In genomic region chr9:129549139-129549538, GRCh38 we compare ENCODE assay signal across 11 cellular contexts.
A peak's percentile ranks its signal among the peaks of the same experiment; 100 is the strongest.
DNase-seq lines count a peak whose midpoint lies in the region; ATAC-seq and TF ChIP-seq lines count a peak whose summit lies in the region.
"Had no signal": no experiment of that assay in that cellular context is flagged by ENCODE, and none has a peak within 500 bp of the region (broad histone marks: within the 10 kb centered on the region; RNA-seq: fewer than 3 reads in every experiment).

No MANE protein-coding gene starts in this region.

- H3K27me3 ChIP-seq in mammary epithelial cell (ENCODE audit: insufficient read depth, low read length) (peaks cover 5% of the 10 kb centered on the region), neural progenitor cell (peaks cover 7% of the 10 kb centered on the region), aorta (ENCODE audit: control insufficient read depth in 1 of 2, insufficient read depth in 2 of 2, low read length in 1 of 2) (no peaks in the 10 kb centered on the region)

- H3K9me3 ChIP-seq in mammary epithelial cell (replicated peaks; ENCODE audit: insufficient read depth, low read length) (no peaks in the 10 kb centered on the region), neural progenitor cell (ENCODE audit: low read depth) (no peaks in the 10 kb centered on the region), aorta (ENCODE audit: control insufficient read depth, low read length) (no peaks in the 10 kb centered on the region)
- H3K9me3 ChIP-seq: SK-N-SH had no signal

- H2AFZ ChIP-seq in mammary epithelial cell (ENCODE audit: low read depth, low read length): no peak overlapping the region
- H2AFZ ChIP-seq in neural progenitor cell (replicated peaks): no peak overlapping the region

- 96% methylated on average over 7 of the region's 7 CpGs for WGBS in mammary epithelial cell (ENCODE audit: low coverage, missing lambda C conversion rate)
- 73% methylated on average over 7 of the region's 7 CpGs for WGBS in aorta, 2 donors

- H3K27ac ChIP-seq in mammary epithelial cell (ENCODE audit: insufficient read depth, low read depth, low read length) (no peak overlapping the region), neural progenitor cell (no peak overlapping the region), aorta (ENCODE audit: low read depth in 1 of 2, low read length in 2 of 2) (peak overlapping the region in 1 of 2 donors; percentile 95)

- intact Hi-C loops in MCF 10A (cut with micrococcal nuclease): no loop called here
- intact Hi-C loops in mammary epithelial cell (cut with micrococcal nuclease): no loop called here
- intact Hi-C loops in aorta (cut with DNase I): loop anchor here (2.0 to 10.0 kb wide), 3 partner anchors 47 to 56 kb away; no protein-coding TSS in a partner anchor

- no peak for TF ChIP-seq CTCF in MCF 10A (IDR thresholded peaks at IDR 0.05; ENCODE audit: unreplicated experiment)
- TF ChIP-seq CTCF in mammary epithelial cell (conservative IDR thresholded peaks at IDR 0.05 in 1 of 2, IDR thresholded peaks at IDR 0.05 in 1 of 2; ENCODE audit: extremely low read depth in 1 of 2, insufficient read depth in 1 of 2, low read depth in 1 of 2, low read length in 2 of 2): no peak
- no peak for TF ChIP-seq CTCF in fibroblast of the aortic adventitia (IDR thresholded peaks at IDR 0.05; ENCODE audit: insufficient read depth, low read length)
- TF ChIP-seq CTCF in neural progenitor cell (IDR thresholded peaks at IDR 0.05): no peak
- no peak for TF ChIP-seq CTCF in GM13977 (IDR thresholded peaks at IDR 0.05; ENCODE audit: extremely low read depth, insufficient read depth, missing control alignments)

- POLR2A ChIA-PET in MCF 10A (lab: Yijun Ruan, JAX): interaction anchor here (1.2 kb wide), 1 partner anchor 52 kb away, joined by 3 read pairs; no protein-coding TSS in a partner anchor

- peaks cover 33% of the 10 kb centered on the region for H3F3A ChIP-seq in neural progenitor cell (ENCODE audit: low read depth)

- BruUV-seq in MCF 10A (replicated peaks; lab: Mats Ljungman, UMichigan) (no TSS peak), mammary epithelial cell (replicated peaks; lab: Mats Ljungman, UMichigan) (no TSS peak)

- in situ Hi-C loops in mammary epithelial cell (cut with MboI; ENCODE audit: low sequenced_read_pairs in 2 of 2): no loop called here
- in situ Hi-C loops in GM13977 (cut with MboI; ENCODE audit: low pct_unique_long_range_greater_than_20kb, low sequenced_read_pairs, unreplicated experiment): no loop called here

- peak; percentile 1 for ATAC-seq in aorta (ENCODE audit: low FRiP score)
- ATAC-seq in GM18498 (IDR thresholded peaks at IDR 0.05; ENCODE audit: unreplicated experiment): no peak

- H3K4me1 Mint-ChIP-seq in MCF 10A (ENCODE audit: insufficient read depth, unreplicated experiment): peaks cover 5% of the 10 kb centered on the region
- peaks cover 45% of the 10 kb centered on the region for H3K4me1 Mint-ChIP-seq in neural progenitor cell

- peak overlapping the region; percentile 69 for H3K4me3 Mint-ChIP-seq in MCF 10A (ENCODE audit: unreplicated experiment)
- peak overlapping the region; percentile 85 for H3K4me3 Mint-ChIP-seq in neural progenitor cell

- no peaks in the 10 kb centered on the region for H3K27me3 Mint-ChIP-seq in MCF 10A (ENCODE audit: insufficient read depth, unreplicated experiment)
- H3K27me3 Mint-ChIP-seq in neural progenitor cell (ENCODE audit: insufficient read depth, low read depth): peaks cover 14% of the 10 kb centered on the region

- H3K79me2 ChIP-seq in mammary epithelial cell (ENCODE audit: insufficient read depth, low read length) (no peaks in the 10 kb centered on the region), neural progenitor cell (ENCODE audit: low read depth) (no peaks in the 10 kb centered on the region)

- dilution Hi-C loops in mammary epithelial cell (cut with HindIII; ENCODE audit: low sequenced_read_pairs): loop anchor here (5.0 kb wide), 2 partner anchors 33 to 37 kb away; no protein-coding TSS in a partner anchor

- no peaks in the 10 kb centered on the region for H3K4me1 ChIP-seq in mammary epithelial cell (ENCODE audit: insufficient read depth, low read length)
- H3K4me1 ChIP-seq in neural progenitor cell: peaks cover 10% of the 10 kb centered on the region
- H3K4me1 ChIP-seq in aorta (ENCODE audit: control insufficient read depth in 1 of 2, insufficient read depth in 2 of 2, low read length in 2 of 2): no peaks in the 10 kb centered on the region

- H3K4me2 ChIP-seq in mammary epithelial cell (ENCODE audit: insufficient read depth, low read depth, low read length) (no peak overlapping the region), neural progenitor cell (no peak overlapping the region)

- H3K27ac Mint-ChIP-seq in MCF 10A (ENCODE audit: low read depth, unreplicated experiment) (no peak overlapping the region), neural progenitor cell (peak overlapping the region; percentile 66)

- no peaks in the 10 kb centered on the region for H3K36me3 Mint-ChIP-seq in MCF 10A (ENCODE audit: insufficient read depth, unreplicated experiment)
- no peaks in the 10 kb centered on the region for H3K36me3 Mint-ChIP-seq in neural progenitor cell

- CTCF ChIA-PET in MCF 10A (lab: Yijun Ruan, JAX): interaction anchor here (0.7 kb wide), 1 partner anchor 20 kb away, joined by 3 read pairs; no protein-coding TSS in a partner anchor
- CTCF ChIA-PET in mammary epithelial cell (lab: Charles Lee; ENCODE audit: low non-redundant PET): no interaction called here

- no peak overlapping the region for H3K9ac ChIP-seq in mammary epithelial cell (ENCODE audit: insufficient read depth, low read length)
- no peak overlapping the region for H3K9ac ChIP-seq in neural progenitor cell

- H3K4me3 ChIP-seq in mammary epithelial cell (replicated peaks in 1 of 3; ENCODE audit: insufficient read depth in 1 of 3, low read depth in 2 of 3, low read length in 3 of 3) (no peak overlapping the region), fibroblast of the aortic adventitia (ENCODE audit: low read depth, low read length) (peak overlapping the region; percentile 53), neural progenitor cell (no peak overlapping the region), aorta (ENCODE audit: low read length in 2 of 2) (no peak overlapping the region)

- DNase-seq in MCF 10A (ENCODE audit: unreplicated experiment) (no peak), mammary epithelial cell (no peak), fibroblast of the aortic adventitia (ENCODE audit: low read depth) (peak; percentile 41), neural progenitor cell (ENCODE audit: low spot score) (no peak), aorta (peak in 1 of 2 donors; percentile 57), GM13977 (ENCODE audit: low spot score) (no peak), GDM1 (lab: John Stamatoyannopoulos, UW) (no peak)
- DNase-seq: activated gamma-delta T cell treated with Interleukin-2 at 50 U/mL for 16 hours; stimulated activated CD4-positive, alpha-beta T cell treated with anti-CD3 and anti-CD28 coated beads, Interleukin-12 subunit alpha, Interleukin-12 subunit beta, amount 100 ng/mL, for 4 hours had no signal

- H4K20me1 ChIP-seq in mammary epithelial cell (ENCODE audit: insufficient read depth, low read length) (no peaks in the 10 kb centered on the region), neural progenitor cell (ENCODE audit: low read depth) (no peaks in the 10 kb centered on the region)

- H3K36me3 ChIP-seq in mammary epithelial cell (ENCODE audit: insufficient read depth, low read length): no peaks in the 10 kb centered on the region
- no peaks in the 10 kb centered on the region for H3K36me3 ChIP-seq in neural progenitor cell
- H3K36me3 ChIP-seq in aorta (ENCODE audit: control insufficient read depth in 1 of 2, insufficient read depth in 2 of 2, low read length in 1 of 2): no peaks in the 10 kb centered on the region

- no peaks in the 10 kb centered on the region for H3K9me3 Mint-ChIP-seq in MCF 10A (ENCODE audit: unreplicated experiment)
- peaks cover under 1% of the 10 kb centered on the region for H3K9me3 Mint-ChIP-seq in neural progenitor cell

Comparison
In these comparisons a context has a peak if more than half of its experiments do, and no peak if none do; other contexts are left out.
1. intact Hi-C loops: an anchor here in aorta (2.0 to 10.0 kb wide); none called in MCF 10A and mammary epithelial cell.